Comparison of ENCODE assay signal across 1 cellular context in genomic region chr9:92141144-92142129, GRCh38.
TF ChIP-seq lines count a peak whose summit lies in the region.

No MANE protein-coding gene starts in this region.

TF ChIP-seq in IMR-90, 13 proteins besides CTCF, POLR2A, EP300 and RAD21 (continued from another document):
- no peak for TF ChIP-seq USF2 (IDR thresholded peaks at IDR 0.05; ENCODE audit: low read depth, low read length)
- TF ChIP-seq MAZ (IDR thresholded peaks at IDR 0.05; ENCODE audit: borderline replicate concordance, low read depth, low read length): no peak
- TF ChIP-seq RFX5 (IDR thresholded peaks at IDR 0.05; ENCODE audit: low read depth, low read length): no peak
- TF ChIP-seq BHLHE40 (IDR thresholded peaks at IDR 0.05; ENCODE audit: low read depth, low read length): no peak
- TF ChIP-seq MXI1 (IDR thresholded peaks at IDR 0.05; ENCODE audit: borderline replicate concordance, low read depth, low read length): no peak
- TF ChIP-seq ELK1 (IDR thresholded peaks at IDR 0.05; ENCODE audit: borderline replicate concordance, low read depth, low read length): no peak
- no peak for TF ChIP-seq SMC3 (IDR thresholded peaks at IDR 0.05; ENCODE audit: low read depth, low read length)
TF ChIP-seq in IMR-90: peak in this region for 0.
